Comparison of ENCODE assay signal across 9 cellular contexts in genomic region chr11:12200359-12201015, GRCh38.
DNase-seq lines count a peak whose midpoint lies in the region; ATAC-seq, FAIRE-seq and TF ChIP-seq lines count a peak whose summit lies in the region.
"Had no signal": no experiment of that assay in that cellular context is flagged by ENCODE, and none has a peak within 500 bp of the region (broad histone marks: within the 10 kb centered on the region; RNA-seq: fewer than 3 reads in every experiment).

No MANE protein-coding gene starts in this region.

- TF ChIP-seq CTCF in natural killer cell (IDR thresholded peaks at IDR 0.05) (no peak), hepatocyte (IDR thresholded peaks at IDR 0.05; ENCODE audit: poor library complexity) (no peak), uterus (IDR thresholded peaks at IDR 0.05) (no peak)

- H3K36me3 ChIP-seq in hepatocyte (replicated peaks; ENCODE audit: insufficient read depth, low read depth) (no peaks in the 10 kb centered on the region), uterus (no peaks in the 10 kb centered on the region)

- no peaks in the 10 kb centered on the region for H3K9me3 Mint-ChIP-seq in natural killer cell treated with Interleukin-12 subunit alpha and Interleukin-12 subunit beta and Interleukin-15 and Interleukin-18, amount 100 ng/mL, for 72 hours
- no peaks in the 10 kb centered on the region for H3K9me3 Mint-ChIP-seq in natural killer cell
- peaks cover 0 to 3% of the 10 kb centered on the region in 2 donors for H3K9me3 Mint-ChIP-seq in stimulated activated naive B cell treated with anti-CD40 and anti-IgM and Interleukin-4, amounts not matched to agents 10 μg/mL and 1 μg/mL and 100 μg/mL, for 72 hours

- no peak overlapping the region for H2AFZ ChIP-seq in hepatocyte

- FAIRE-seq in GM12891 (lab: Jason Lieb, UNC), result no peak

- H3K4me2 ChIP-seq in hepatocyte, result peak overlapping the region; percentile 38

- H3K36me3 Mint-ChIP-seq in natural killer cell treated with Interleukin-12 subunit alpha and Interleukin-12 subunit beta and Interleukin-15 and Interleukin-18, amount 100 ng/mL, for 72 hours, result peaks cover 5% of the 10 kb centered on the region
- H3K36me3 Mint-ChIP-seq in natural killer cell, result peaks cover 7% of the 10 kb centered on the region
- H3K36me3 Mint-ChIP-seq in stimulated activated naive B cell treated with anti-CD40 and anti-IgM and Interleukin-4, amounts not matched to agents 10 μg/mL and 1 μg/mL and 100 μg/mL, for 72 hours, result no peaks in the 10 kb centered on the region

- peak; percentile 25 for DNase-seq in natural killer cell treated with Interleukin-12 subunit alpha and Interleukin-12 subunit beta and Interleukin-15 and Interleukin-18, amount 100 ng/mL, for 72 hours (ENCODE audit: low spot score)
- DNase-seq in natural killer cell (no peak), amniotic stem cell (lab: John Stamatoyannopoulos, UW) (peak; percentile 80), hepatocyte (ENCODE audit: low spot score) (peak; percentile 50), uterus (peak; percentile 43 to 55), iPS-NIHi11 (ENCODE audit: low spot score) (no peak), GM12891 (ENCODE audit: insufficient read length, low spot score) (no peak)
- no peak for DNase-seq in stimulated activated naive B cell treated with anti-CD40 and anti-IgM and Interleukin-4, amounts not matched to agents 10 μg/mL and 1 μg/mL and 100 μg/mL, for 72 hours
- DNase-seq: NCI-H526 treated with DMSO at 0.1 percent for 48 hours had no signal

- H3K4me1 ChIP-seq in hepatocyte (ENCODE audit: insufficient read depth) (peaks cover 19% of the 10 kb centered on the region), uterus (peaks cover 0 to 9% of the 10 kb centered on the region in 2 donors)

- no peaks in the 10 kb centered on the region for H3K9me2 ChIP-seq in hepatocyte (replicated peaks; ENCODE audit: insufficient read depth)

- ATAC-seq in natural killer cell treated with Interleukin-12 subunit alpha and Interleukin-12 subunit beta and Interleukin-15 and Interleukin-18, amount 100 ng/mL, for 72 hours, result no peak
- ATAC-seq in natural killer cell, result no peak
- ATAC-seq in stimulated activated naive B cell treated with anti-CD40 and anti-IgM and Interleukin-4, amounts not matched to agents 10 μg/mL and 1 μg/mL and 100 μg/mL, for 72 hours (replicated peaks), result no peak

- H3K27ac ChIP-seq in hepatocyte, result peak overlapping the region; percentile 87
- peak overlapping the region; percentile 54 to 80 for H3K27ac ChIP-seq in uterus

- no peak overlapping the region for H3K4me3 Mint-ChIP-seq in natural killer cell treated with Interleukin-12 subunit alpha and Interleukin-12 subunit beta and Interleukin-15 and Interleukin-18, amount 100 ng/mL, for 72 hours
- no peak overlapping the region for H3K4me3 Mint-ChIP-seq in natural killer cell
- H3K4me3 Mint-ChIP-seq in stimulated activated naive B cell treated with anti-CD40 and anti-IgM and Interleukin-4, amounts not matched to agents 10 μg/mL and 1 μg/mL and 100 μg/mL, for 72 hours, result no peak overlapping the region

- intact Hi-C loops in natural killer cell (cut with micrococcal nuclease) (no loop called here), uterus (cut with DNase I; ENCODE audit: low total_unique reads) (no loop called here)

- H3K27me3 ChIP-seq in hepatocyte (no peaks in the 10 kb centered on the region), uterus (no peaks in the 10 kb centered on the region)

- no peak overlapping the region for H3K27ac Mint-ChIP-seq in natural killer cell treated with Interleukin-12 subunit alpha and Interleukin-12 subunit beta and Interleukin-15 and Interleukin-18, amount 100 ng/mL, for 72 hours
- H3K27ac Mint-ChIP-seq in natural killer cell, result peak overlapping the region in 1 of 2 donors; percentile 24
- H3K27ac Mint-ChIP-seq in stimulated activated naive B cell treated with anti-CD40 and anti-IgM and Interleukin-4, amounts not matched to agents 10 μg/mL and 1 μg/mL and 100 μg/mL, for 72 hours, result no peak overlapping the region

- WGBS in hepatocyte (ENCODE audit: low lambda C conversion rate, missing lambda C conversion rate), result 68% methylated on average over 12 of the region's 12 CpGs

- no peaks in the 10 kb centered on the region for H3K27me3 Mint-ChIP-seq in natural killer cell treated with Interleukin-12 subunit alpha and Interleukin-12 subunit beta and Interleukin-15 and Interleukin-18, amount 100 ng/mL, for 72 hours
- H3K27me3 Mint-ChIP-seq in natural killer cell (ENCODE audit: low read depth in 2 of 2), result no peaks in the 10 kb centered on the region
- peaks cover 0 to 8% of the 10 kb centered on the region in 2 donors for H3K27me3 Mint-ChIP-seq in stimulated activated naive B cell treated with anti-CD40 and anti-IgM and Interleukin-4, amounts not matched to agents 10 μg/mL and 1 μg/mL and 100 μg/mL, for 72 hours

- H3K9me3 ChIP-seq in hepatocyte (ENCODE audit: low read depth), result no peaks in the 10 kb centered on the region
- no peaks in the 10 kb centered on the region for H3K9me3 ChIP-seq in uterus

- peaks cover 8% of the 10 kb centered on the region for H3K79me2 ChIP-seq in hepatocyte

- no peak for TF ChIP-seq POLR2A in uterus (IDR thresholded peaks at IDR 0.05)
- TF ChIP-seq POLR2A in GM12891 (IDR thresholded peaks at IDR 0.05; ENCODE audit: low read depth, low read length), result no peak

- H4K20me1 ChIP-seq in hepatocyte (ENCODE audit: insufficient read depth, poor library complexity, severe bottlenecking), result no peaks in the 10 kb centered on the region

- H3K4me3 ChIP-seq in hepatocyte, result no peak overlapping the region
- H3K4me3 ChIP-seq in uterus, result no peak overlapping the region

- peaks cover 31 to 37% of the 10 kb centered on the region in 2 donors for H3K4me1 Mint-ChIP-seq in natural killer cell treated with Interleukin-12 subunit alpha and Interleukin-12 subunit beta and Interleukin-15 and Interleukin-18, amount 100 ng/mL, for 72 hours (ENCODE audit: low read depth in 2 of 2)
- peaks cover 39 to 48% of the 10 kb centered on the region in 2 donors for H3K4me1 Mint-ChIP-seq in natural killer cell
- H3K4me1 Mint-ChIP-seq in stimulated activated naive B cell treated with anti-CD40 and anti-IgM and Interleukin-4, amounts not matched to agents 10 μg/mL and 1 μg/mL and 100 μg/mL, for 72 hours, result no peaks in the 10 kb centered on the region

TF ChIP-seq in GM12891, 5 proteins besides CTCF, POLR2A, EP300 and RAD21:
- TF ChIP-seq PAX5 (IDR thresholded peaks at IDR 0.05; ENCODE audit: insufficient read depth, low read length, severe bottlenecking), result no peak
- no peak for TF ChIP-seq TAF1 (IDR thresholded peaks at IDR 0.05; ENCODE audit: low read depth, low read length)
- TF ChIP-seq SPI1 (IDR thresholded peaks at IDR 0.05; ENCODE audit: low read depth, low read length), result no peak
- TF ChIP-seq POLR2AphosphoS5 (IDR thresholded peaks at IDR 0.05; ENCODE audit: low read depth, low read length), result no peak
- TF ChIP-seq POU2F2 (IDR thresholded peaks at IDR 0.05; ENCODE audit: low read depth, low read length), result no peak

Comparison
In these comparisons a context has a peak if more than half of its experiments do, and no peak if none do; other contexts are left out.
1. DNase-seq: peak in natural killer cell treated with Interleukin-12 subunit alpha and Interleukin-12 subunit beta and Interleukin-15 and Interleukin-18, amount 100 ng/mL, for 72 hours (single experiment), amniotic stem cell (single experiment), hepatocyte (single experiment) and uterus (2 of 2); none in natural killer cell (single experiment), stimulated activated naive B cell treated with anti-CD40 and anti-IgM and Interleukin-4, amounts not matched to agents 10 μg/mL and 1 μg/mL and 100 μg/mL, for 72 hours (single experiment), iPS-NIHi11 (single experiment) and GM12891 (single experiment).